8 cellular contexts compared by ENCODE assay signal in genomic region chr14:103716091-103716801, GRCh38. TPM values are rescaled to one million over a fixed set of nuclear protein-coding genes. Genes with fewer than 3 reads are reported as not detected.
A peak's percentile ranks its signal among the peaks of the same experiment; 100 is the strongest.
DNase-seq lines count a peak whose midpoint lies in the region; ATAC-seq and TF ChIP-seq lines count a peak whose summit lies in the region.

No MANE protein-coding gene starts in this region.

- H3K27ac Mint-ChIP-seq in activated CD8-positive, alpha-beta memory T cell treated with anti-CD3 and anti-CD28 coated beads, Interleukin-2, amount 10 ng/mL, durations not matched to agents 7 days and 5 days: no peak overlapping the region
- H3K27ac Mint-ChIP-seq in activated B cell treated with CpG ODN at 0.5 μM for 24 hours (no peak overlapping the region), progenitor cell of endocrine pancreas (peak overlapping the region; percentile 78)

- H3K4me3 ChIP-seq in heart left ventricle: peak overlapping the region; percentile 64 to 97 (median 82)

- intact Hi-C loops in activated B cell treated with CpG ODN at 0.5 μM for 24 hours (cut with micrococcal nuclease) (loop anchor here (10.0 kb wide), 1 partner anchor 381 kb away; the partner anchor contains the start of gene EIF5), heart left ventricle (cut with DNase I) (loop anchor here in 3 of 10 donors (5.0 to 10.0 kb wide), 4 partner anchors 34 to 151 kb away; partner anchors contain the start of genes BAG5 (in 1 of the 3), COA8 (in 1 of the 3) and KLC1 (in 1 of the 3))

- H3K36me3 Mint-ChIP-seq in activated CD8-positive, alpha-beta memory T cell treated with anti-CD3 and anti-CD28 coated beads, Interleukin-2, amount 10 ng/mL, durations not matched to agents 7 days and 5 days: peaks cover 4% of the 10 kb centered on the region
- peaks cover 4% of the 10 kb centered on the region for H3K36me3 Mint-ChIP-seq in activated B cell treated with CpG ODN at 0.5 μM for 24 hours (ENCODE audit: low read depth)
- H3K36me3 Mint-ChIP-seq in progenitor cell of endocrine pancreas (ENCODE audit: insufficient read depth): peaks cover 3% of the 10 kb centered on the region

- DNase-seq in activated CD8-positive, alpha-beta memory T cell treated with anti-CD3 and anti-CD28 coated beads, Interleukin-2, amount 10 ng/mL, durations not matched to agents 7 days and 5 days: no peak
- DNase-seq in activated CD8-positive, alpha-beta memory T cell treated with anti-CD3 and anti-CD28 coated beads for 24 hours: no peak
- DNase-seq in activated B cell treated with CpG ODN at 0.5 μM for 24 hours: no peak
- DNase-seq in heart left ventricle: peak in 3 of 5 donors; percentile 42 to 78 (median 50)
- peak; percentile 37 for DNase-seq in progenitor cell of endocrine pancreas (ENCODE audit: low spot score, unreplicated experiment)
- no peak for DNase-seq in Ammon's horn (ENCODE audit: low spot score)
- no peak for DNase-seq in NCI-H2107 (lab: John Stamatoyannopoulos, UW)

- H3K27me3 ChIP-seq in heart left ventricle: no peaks in the 10 kb centered on the region

- no peaks in the 10 kb centered on the region for H3K9me3 ChIP-seq in heart left ventricle

- peak overlapping the region; percentile 89 for H3K4me3 Mint-ChIP-seq in activated CD8-positive, alpha-beta memory T cell treated with anti-CD3 and anti-CD28 coated beads, Interleukin-2, amount 10 ng/mL, durations not matched to agents 7 days and 5 days
- peak overlapping the region; percentile 81 for H3K4me3 Mint-ChIP-seq in activated B cell treated with CpG ODN at 0.5 μM for 24 hours
- peak overlapping the region; percentile 80 for H3K4me3 Mint-ChIP-seq in progenitor cell of endocrine pancreas (ENCODE audit: low read depth)

- H3K4me1 Mint-ChIP-seq in activated CD8-positive, alpha-beta memory T cell treated with anti-CD3 and anti-CD28 coated beads, Interleukin-2, amount 10 ng/mL, durations not matched to agents 7 days and 5 days: peaks cover 47% of the 10 kb centered on the region
- H3K4me1 Mint-ChIP-seq in activated B cell treated with CpG ODN at 0.5 μM for 24 hours: peaks cover 34% of the 10 kb centered on the region
- peaks cover 22% of the 10 kb centered on the region for H3K4me1 Mint-ChIP-seq in progenitor cell of endocrine pancreas (ENCODE audit: low read depth)

- no peak for TF ChIP-seq POLR2A in heart left ventricle (IDR thresholded peaks at IDR 0.05)

- CTCF ChIA-PET in activated CD8-positive, alpha-beta memory T cell treated with anti-CD3 and anti-CD28 coated beads, Interleukin-2, amount 10 ng/mL, durations not matched to agents 7 days and 5 days (lab: Charles Lee): interaction anchor here (1.0 to 1.2 kb wide), 4 partner anchors 93 to 196 kb away, joined by 3 to 4 read pairs (median 4); no protein-coding TSS in a partner anchor
- CTCF ChIA-PET in activated B cell treated with CpG ODN at 0.5 μM for 24 hours (lab: Charles Lee): no interaction called here

- H3K36me3 ChIP-seq in heart left ventricle: no peaks in the 10 kb centered on the region

- 3 to 10% (median 4%) methylated on average over 31 to 72 of the region's 72 CpGs for WGBS in heart left ventricle, 4 donors

- peak overlapping the region; percentile 71 to 91 (median 84) for H3K27ac ChIP-seq in heart left ventricle

- TF ChIP-seq CTCF in activated B cell treated with CpG ODN at 0.5 μM for 24 hours (IDR thresholded peaks at IDR 0.05) (no peak), heart left ventricle (IDR thresholded peaks at IDR 0.05) (no peak), progenitor cell of endocrine pancreas (IDR thresholded peaks at IDR 0.05; ENCODE audit: unreplicated experiment) (no peak)

- H3K4me1 ChIP-seq in heart left ventricle: peaks cover 17 to 69% (median 46%) of the 10 kb centered on the region in 12 donors

- peak; percentile 2 for ATAC-seq in activated CD8-positive, alpha-beta memory T cell treated with anti-CD3 and anti-CD28 coated beads, Interleukin-2, amount 10 ng/mL, durations not matched to agents 7 days and 5 days
- ATAC-seq in HG03045 (IDR thresholded peaks at IDR 0.05; ENCODE audit: unreplicated experiment) (peak; percentile 6), activated B cell treated with CpG ODN at 0.5 μM for 24 hours (ENCODE audit: low read depth) (no peak), heart left ventricle (peak in 2 of 4 donors; percentile 0)

- no peaks in the 10 kb centered on the region for H3K27me3 Mint-ChIP-seq in activated CD8-positive, alpha-beta memory T cell treated with anti-CD3 and anti-CD28 coated beads, Interleukin-2, amount 10 ng/mL, durations not matched to agents 7 days and 5 days
- no peaks in the 10 kb centered on the region for H3K27me3 Mint-ChIP-seq in activated B cell treated with CpG ODN at 0.5 μM for 24 hours
- H3K27me3 Mint-ChIP-seq in progenitor cell of endocrine pancreas: no peaks in the 10 kb centered on the region

- no peaks in the 10 kb centered on the region for H3K9me3 Mint-ChIP-seq in activated CD8-positive, alpha-beta memory T cell treated with anti-CD3 and anti-CD28 coated beads, Interleukin-2, amount 10 ng/mL, durations not matched to agents 7 days and 5 days (ENCODE audit: low read depth)
- H3K9me3 Mint-ChIP-seq in activated B cell treated with CpG ODN at 0.5 μM for 24 hours (no peaks in the 10 kb centered on the region), progenitor cell of endocrine pancreas (ENCODE audit: low read depth) (no peaks in the 10 kb centered on the region)

- POLR2A ChIA-PET in activated B cell treated with CpG ODN at 0.5 μM for 24 hours (lab: Charles Lee): interaction anchor here (0.5 to 1.5 kb wide), 7 partner anchors 11 to 1399 kb away, joined by 3 to 7 read pairs (median 4); partner anchors contain the start of gene KLC1

RNA-seq across cellular contexts. Expression of gene ZFYVE21, which starts 0.6 kb away (rescaled TPM):
- total RNA-seq in activated CD8-positive, alpha-beta memory T cell treated with anti-CD3 and anti-CD28 coated beads, Interleukin-2, amount 10 ng/mL, durations not matched to agents 7 days and 5 days: 10 to 100 TPM; 17.4 to 18.6 TPM
- total RNA-seq in activated B cell treated with CpG ODN at 0.5 μM for 24 hours: 12.4 and 16.7 TPM in 2 replicates
- 10 to 100 TPM; 44.1 to 79.4 (median 52.5) TPM for total RNA-seq in heart left ventricle
- 10 to 100 TPM; 48.8 to 86.1 TPM for polyA plus RNA-seq in heart left ventricle
- 47.2 and 52.5 TPM in 2 replicates for total RNA-seq in progenitor cell of endocrine pancreas

RNA-seq across cellular contexts. Expression of gene XRCC3, which starts 1.0 kb away (rescaled TPM):
- 10 to 100 TPM; 64.3 to 68.8 TPM for total RNA-seq in activated CD8-positive, alpha-beta memory T cell treated with anti-CD3 and anti-CD28 coated beads, Interleukin-2, amount 10 ng/mL, durations not matched to agents 7 days and 5 days
- total RNA-seq in activated B cell treated with CpG ODN at 0.5 μM for 24 hours (23.5 and 26.0 TPM in 2 replicates), heart left ventricle (1 to 10 TPM; 1.9 to 8.7 (median 3.1) TPM), progenitor cell of endocrine pancreas (25.7 and 30.2 TPM in 2 replicates)
- 1 to 10 TPM; 1.9 to 2.6 TPM for polyA plus RNA-seq in heart left ventricle

Comparison
In these comparisons a context has a peak if more than half of its experiments do, and no peak if none do; other contexts are left out.
1. DNase-seq: peak in heart left ventricle (3 of 5) and progenitor cell of endocrine pancreas (single experiment); none in activated CD8-positive, alpha-beta memory T cell treated with anti-CD3 and anti-CD28 coated beads, Interleukin-2, amount 10 ng/mL, durations not matched to agents 7 days and 5 days (single experiment), activated CD8-positive, alpha-beta memory T cell treated with anti-CD3 and anti-CD28 coated beads for 24 hours (single experiment), activated B cell treated with CpG ODN at 0.5 μM for 24 hours (single experiment), Ammon's horn (single experiment) and NCI-H2107 (single experiment).
2. Peak in every context shown above with its lines, with median percentiles within 50 percentile points of each other: H3K4me3 Mint-ChIP-seq.